Comparison of ENCODE assay signal across 8 cellular contexts in genomic region chr7:138460649-138461607, GRCh38. TPM values are rescaled to one million over a fixed set of nuclear protein-coding genes. Genes with fewer than 3 reads are reported as not detected.
DNase-seq lines count a peak whose midpoint lies in the region; ATAC-seq and TF ChIP-seq lines count a peak whose summit lies in the region.

No MANE protein-coding gene starts in this region.

- peak; percentile 63 for DNase-seq in GDM1 (lab: John Stamatoyannopoulos, UW)
- peak; percentile 50 for DNase-seq in GM23338 (ENCODE audit: low spot score)
- DNase-seq in LHCN-M2 (ENCODE audit: low read depth): peak; percentile 60
- peak; percentile 72 for DNase-seq in adipocyte (ENCODE audit: low read depth)
- peak; percentile 75 for DNase-seq in left ventricle myocardium superior
- DNase-seq in psoas muscle: peak; percentile 58 to 74
- peak; percentile 23 to 36 for DNase-seq in uterus

- peaks cover 28% of the 10 kb centered on the region for H3K4me1 Mint-ChIP-seq in GM23338

- peaks cover 58% of the 10 kb centered on the region for H3K79me2 ChIP-seq in GM23338 (replicated peaks; ENCODE audit: insufficient read depth)

- ATAC-seq in GM23338: peak; percentile 8
- ATAC-seq in SK-N-SH treated with all-trans-retinoic acid at 6 μM for 48 hours: peak; percentile 14
- peak; percentile 37 for ATAC-seq in left ventricle myocardium superior
- ATAC-seq in psoas muscle: peak; percentile 23 to 39 (median 29)

- H3K4me3 ChIP-seq in GM23338: peak overlapping the region; percentile 90
- H3K4me3 ChIP-seq in adipocyte (ENCODE audit: low read length): peak overlapping the region; percentile 93
- H3K4me3 ChIP-seq in psoas muscle: peak overlapping the region; percentile 90
- peak overlapping the region; percentile 51 to 78 for H3K4me3 ChIP-seq in uterus

- peak overlapping the region; percentile 10; the same call in 1 of the 2 replicates for H3K27ac ChIP-seq in GM23338 (ENCODE audit: low read depth)
- H3K27ac ChIP-seq in psoas muscle: peak overlapping the region; percentile 88
- H3K27ac ChIP-seq in uterus: peak overlapping the region; percentile 84 to 96

- no peak overlapping the region for H2AFZ ChIP-seq in GM23338

- peak overlapping the region; percentile 96 for H3K4me3 Mint-ChIP-seq in GM23338

- TF ChIP-seq POLR2A in uterus (IDR thresholded peaks at IDR 0.05): no peak

- H3K27me3 Mint-ChIP-seq in GM23338 (ENCODE audit: insufficient read depth, low read depth, poor library complexity): peaks cover 12% of the 10 kb centered on the region

- H3K27me3 ChIP-seq in GM23338 (ENCODE audit: insufficient read depth) (no peaks in the 10 kb centered on the region), adipocyte (replicated peaks; ENCODE audit: control insufficient read depth, insufficient read depth, low read length) (no peaks in the 10 kb centered on the region), psoas muscle (ENCODE audit: insufficient read depth in 3 of 3, low read length in 2 of 3) (no peaks in the 10 kb centered on the region), uterus (no peaks in the 10 kb centered on the region)

- H3K9me3 Mint-ChIP-seq in GM23338: peaks cover 23% of the 10 kb centered on the region

- peak overlapping the region; percentile 89 for H3K9ac ChIP-seq in adipocyte (ENCODE audit: low read length)

- H3K9me2 ChIP-seq in GM23338 (ENCODE audit: insufficient read depth): no peaks in the 10 kb centered on the region

- WGBS in psoas muscle, 3 donors: 0% methylated on average over 46 to 84 of the region's 84 CpGs

- H3K36me3 Mint-ChIP-seq in GM23338 (ENCODE audit: low read depth): peaks cover 43% of the 10 kb centered on the region

- TF ChIP-seq CTCF in GM23338 (conservative IDR thresholded peaks at IDR 0.05; ENCODE audit: low read depth in 2 of 2) (no peak), psoas muscle (IDR thresholded peaks at IDR 0.05) (no peak), uterus (IDR thresholded peaks at IDR 0.05) (no peak)

- peak overlapping the region; percentile 93 for H3K4me2 ChIP-seq in GM23338

- H3K27ac Mint-ChIP-seq in GM23338: peak overlapping the region; percentile 85

- no peaks in the 10 kb centered on the region for H3F3A ChIP-seq in GM23338 (replicated peaks; ENCODE audit: low read depth)

- intact Hi-C loops in left ventricle myocardium superior (cut with micrococcal nuclease): no loop called here
- intact Hi-C loops in psoas muscle (cut with DNase I): loop anchor here in 1 of 2 donors (10.0 kb wide), 1 partner anchor 104 kb away; no protein-coding TSS in a partner anchor
- intact Hi-C loops in uterus (cut with DNase I; ENCODE audit: low total_unique reads): no loop called here

- H3K4me1 ChIP-seq in GM23338 (ENCODE audit: insufficient read depth) (peaks cover 26% of the 10 kb centered on the region), adipocyte (ENCODE audit: control insufficient read depth, insufficient read depth, low read length) (peaks cover 6% of the 10 kb centered on the region), psoas muscle (peaks cover 9% of the 10 kb centered on the region), uterus (peaks cover 0 to 3% of the 10 kb centered on the region in 2 donors)

- 0 out of 2 replicates have a peak, but pooled peaks cover 4% of the 10 kb centered on the region for H3K36me3 ChIP-seq in GM23338 (ENCODE audit: insufficient read depth)
- no peaks in the 10 kb centered on the region for H3K36me3 ChIP-seq in adipocyte (ENCODE audit: control insufficient read depth, insufficient read depth, low read length, severe bottlenecking)
- no peaks in the 10 kb centered on the region for H3K36me3 ChIP-seq in psoas muscle (ENCODE audit: insufficient read depth in 1 of 2, low read depth in 1 of 2)
- no peaks in the 10 kb centered on the region for H3K36me3 ChIP-seq in uterus

- H3K9me3 ChIP-seq in adipocyte (ENCODE audit: control insufficient read depth, low read length): no peaks in the 10 kb centered on the region
- no peaks in the 10 kb centered on the region for H3K9me3 ChIP-seq in psoas muscle
- H3K9me3 ChIP-seq in uterus: no peaks in the 10 kb centered on the region

- H4K20me1 ChIP-seq in GM23338 (replicated peaks; ENCODE audit: insufficient read depth): peaks cover 32% of the 10 kb centered on the region

TF ChIP-seq in GM23338, 12 proteins besides CTCF, POLR2A, EP300 and RAD21 (continues in another document):
- TF ChIP-seq REST (IDR thresholded peaks at IDR 0.05; ENCODE audit: unreplicated experiment) (no peak), JUNB (IDR thresholded peaks at IDR 0.05; ENCODE audit: unreplicated experiment) (no peak)

TF ChIP-seq in SK-N-SH treated with all-trans-retinoic acid at 6 μM for 48 hours, 23 proteins besides CTCF, POLR2A, EP300 and RAD21:
- TF ChIP-seq RARB (CRISPR knock-in tag; IDR thresholded peaks at IDR 0.05) (no peak), ZNF8 (CRISPR knock-in tag; IDR thresholded peaks at IDR 0.05) (no peak), PATZ1 (CRISPR knock-in tag; IDR thresholded peaks at IDR 0.05; ENCODE audit: borderline replicate concordance) (no peak), TOX (CRISPR knock-in tag; IDR thresholded peaks at IDR 0.05; ENCODE audit: borderline replicate concordance) (no peak), BACH2 (CRISPR knock-in tag; IDR thresholded peaks at IDR 0.05; ENCODE audit: borderline replicate concordance) (no peak)

RNA-seq across cellular contexts. Expression of gene TRIM24, which starts 0.9 kb away (rescaled TPM):
- 120 and 126 TPM in 2 replicates for total RNA-seq in GM23338 (2014; rRNA removed; shearing (Covaris generic))
- polyA plus RNA-seq in GM23338 (2016; fragmentation: Nextera tagmentation; extraction: Ambion mirVana) (61.2 and 67.0 TPM in 2 replicates), psoas muscle (10 to 100 TPM in 2 of 3 donors, 1 to 10 TPM in 1; 4.7 to 11.3 (median 10.6) TPM)
- total RNA-seq in LHCN-M2 (2014; rRNA removed) (14.1 and 16.1 TPM in 2 replicates), left ventricle myocardium superior (18.8 TPM), psoas muscle (10 to 100 TPM; 15.0 to 21.4 (median 17.9) TPM), uterus (10 to 100 TPM in 2 of 4 donors, 1 to 10 TPM in 2; 5.9 to 20.6 (median 14.7) TPM)
- 4.6 TPM for polyA plus RNA-seq in LHCN-M2 (2012)

Comparison
In these comparisons a context has a peak if more than half of its experiments do, and no peak if none do; other contexts are left out.
1. Peak in every context shown above with its lines: DNase-seq, ATAC-seq, H3K4me3 ChIP-seq and H3K27ac ChIP-seq.
2. H3K27ac ChIP-seq: peak in every context shown above with its lines; median percentile 90 in uterus; 88 in psoas muscle; 10 in GM23338.